ENCODE assay signal across 1 cellular context in genomic region chr11:123561046-123561781, GRCh38.
TF ChIP-seq lines count a peak whose summit lies in the region.

No MANE protein-coding gene starts in this region.

TF ChIP-seq in A549, 52 proteins besides CTCF, POLR2A, EP300 and RAD21 (continued from another document):
- TF ChIP-seq ELK1 (IDR thresholded peaks at IDR 0.05; ENCODE audit: low read depth, low read length) (no peak), JUN (IDR thresholded peaks at IDR 0.05) (no peak), ESRRA (IDR thresholded peaks at IDR 0.05; ENCODE audit: borderline replicate concordance, low read length) (no peak), CEBPB (IDR thresholded peaks at IDR 0.05) (no peak)
